In the genomic region with DNA sequence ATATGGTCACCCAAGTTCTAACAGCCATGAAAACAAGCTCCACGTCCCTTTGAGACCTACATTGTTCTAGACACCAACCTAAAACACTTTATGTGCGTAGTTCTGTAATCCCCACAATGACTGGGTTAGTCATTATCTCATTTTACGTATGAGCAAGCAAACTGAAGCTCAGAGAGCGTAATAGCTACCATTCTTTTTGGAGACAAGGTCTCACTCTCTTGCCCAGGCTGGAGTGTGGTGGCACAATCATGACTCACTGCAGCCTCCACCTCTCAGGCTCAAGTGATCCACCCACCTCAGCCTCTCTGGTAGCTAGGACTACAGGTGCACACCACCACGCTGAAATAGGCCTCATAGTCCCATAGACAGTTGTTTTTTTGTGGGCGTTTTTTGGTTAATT, we compare ENCODE assay signal across 1 cellular context.
A peak's percentile ranks its signal among the peaks of the same experiment; 100 is the strongest.
TF ChIP-seq lines count a peak whose summit lies in the region.

No MANE protein-coding gene starts in this region.

TF ChIP-seq in K562, 482 proteins besides CTCF, POLR2A, EP300 and RAD21:
- TF ChIP-seq MLX (CRISPR knock-in tag; conservative IDR thresholded peaks at IDR 0.05), result no peak
- TF ChIP-seq KLF10 (CRISPR knock-in tag; IDR thresholded peaks at IDR 0.05), result no peak
- peak; percentile 42; the same call in 1 of the 2 replicates for TF ChIP-seq ZNF121 (CRISPR knock-in tag; conservative IDR thresholded peaks at IDR 0.05)
- peak; percentile 26; the same call in 1 of the 2 replicates for TF ChIP-seq EGR1 (conservative IDR thresholded peaks at IDR 0.05)
- TF ChIP-seq MAFG (tag; conservative IDR thresholded peaks at IDR 0.05), result 0 out of 2 replicates have a peak, but pooled peaks have one; percentile 5
